1 cellular context compared by ENCODE assay signal in the genomic region with DNA sequence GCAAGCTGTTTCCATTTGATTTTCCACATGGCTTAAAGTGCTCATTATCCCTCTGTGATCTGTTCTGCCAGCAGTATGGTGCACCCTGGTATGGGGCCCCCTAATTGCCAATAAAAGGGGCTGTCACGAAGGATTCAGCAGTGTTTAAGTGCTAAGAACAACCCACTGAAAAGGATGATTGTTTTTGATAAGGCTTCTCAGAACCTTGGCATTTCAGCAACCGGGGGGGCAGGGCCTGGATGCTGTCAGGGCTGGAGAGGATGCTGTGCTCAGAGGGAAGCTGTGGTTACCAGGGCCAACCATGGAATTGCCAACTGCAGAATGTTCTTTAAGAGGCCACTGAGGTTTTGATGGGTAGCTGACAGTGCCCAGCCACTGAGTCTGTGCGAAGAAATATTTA.
TF ChIP-seq lines count a peak whose summit lies in the region.

No MANE protein-coding gene starts in this region.

TF ChIP-seq in SK-N-SH, 30 proteins besides CTCF, POLR2A, EP300 and RAD21 (continued from another document):
- TF ChIP-seq FOSL2 (IDR thresholded peaks at IDR 0.05; ENCODE audit: borderline replicate concordance, low read depth) (peak; percentile 39; the same call in 1 of the 2 replicates), ELF1 (IDR thresholded peaks at IDR 0.05) (no peak), MEF2A (IDR thresholded peaks at IDR 0.05; ENCODE audit: borderline replicate concordance, low read depth) (no peak), PBX3 (IDR thresholded peaks at IDR 0.05) (peak; percentile 74), MAX (IDR thresholded peaks at IDR 0.05; ENCODE audit: low read depth) (no peak), RFX5 (IDR thresholded peaks at IDR 0.05; ENCODE audit: low read length) (no peak), GATA2 (CRISPR knock-in tag; IDR thresholded peaks at IDR 0.05) (peak; percentile 51; the same call in 1 of the 2 replicates), NFIC (IDR thresholded peaks at IDR 0.05; ENCODE audit: borderline replicate concordance) (peak; percentile 50; the same call in 1 of the 2 replicates), IRF3 (IDR thresholded peaks at IDR 0.05; ENCODE audit: low read depth, low read length) (no peak), EZH2phosphoT487 (IDR thresholded peaks at IDR 0.05; ENCODE audit: borderline replicate concordance, low read depth) (no peak), FOXJ3 (CRISPR knock-in tag; IDR thresholded peaks at IDR 0.05) (no peak), MXI1 (IDR thresholded peaks at IDR 0.05; ENCODE audit: low read depth, low read length) (peak; percentile 18; the same call in 1 of the 2 replicates), RCOR1 (IDR thresholded peaks at IDR 0.05; ENCODE audit: low read length) (0 out of 2 replicates have a peak, but pooled peaks have one; percentile 12), SIN3A (IDR thresholded peaks at IDR 0.05; ENCODE audit: borderline replicate concordance, low read depth, low read length) (no peak), JUND (IDR thresholded peaks at IDR 0.05) (peak; percentile 54; the same call in 1 of the 2 replicates), TEAD4 (IDR thresholded peaks at IDR 0.05; ENCODE audit: borderline replicate concordance, insufficient read depth) (0 out of 2 replicates have a peak, but pooled peaks have one; percentile 44), USF1 (IDR thresholded peaks at IDR 0.05; ENCODE audit: borderline replicate concordance, low read depth) (no peak), RXRA (IDR thresholded peaks at IDR 0.05; ENCODE audit: borderline replicate concordance, low read depth) (no peak; the same call in 1 of the 2 replicates)
- TF ChIP-seq, protein P1, sequence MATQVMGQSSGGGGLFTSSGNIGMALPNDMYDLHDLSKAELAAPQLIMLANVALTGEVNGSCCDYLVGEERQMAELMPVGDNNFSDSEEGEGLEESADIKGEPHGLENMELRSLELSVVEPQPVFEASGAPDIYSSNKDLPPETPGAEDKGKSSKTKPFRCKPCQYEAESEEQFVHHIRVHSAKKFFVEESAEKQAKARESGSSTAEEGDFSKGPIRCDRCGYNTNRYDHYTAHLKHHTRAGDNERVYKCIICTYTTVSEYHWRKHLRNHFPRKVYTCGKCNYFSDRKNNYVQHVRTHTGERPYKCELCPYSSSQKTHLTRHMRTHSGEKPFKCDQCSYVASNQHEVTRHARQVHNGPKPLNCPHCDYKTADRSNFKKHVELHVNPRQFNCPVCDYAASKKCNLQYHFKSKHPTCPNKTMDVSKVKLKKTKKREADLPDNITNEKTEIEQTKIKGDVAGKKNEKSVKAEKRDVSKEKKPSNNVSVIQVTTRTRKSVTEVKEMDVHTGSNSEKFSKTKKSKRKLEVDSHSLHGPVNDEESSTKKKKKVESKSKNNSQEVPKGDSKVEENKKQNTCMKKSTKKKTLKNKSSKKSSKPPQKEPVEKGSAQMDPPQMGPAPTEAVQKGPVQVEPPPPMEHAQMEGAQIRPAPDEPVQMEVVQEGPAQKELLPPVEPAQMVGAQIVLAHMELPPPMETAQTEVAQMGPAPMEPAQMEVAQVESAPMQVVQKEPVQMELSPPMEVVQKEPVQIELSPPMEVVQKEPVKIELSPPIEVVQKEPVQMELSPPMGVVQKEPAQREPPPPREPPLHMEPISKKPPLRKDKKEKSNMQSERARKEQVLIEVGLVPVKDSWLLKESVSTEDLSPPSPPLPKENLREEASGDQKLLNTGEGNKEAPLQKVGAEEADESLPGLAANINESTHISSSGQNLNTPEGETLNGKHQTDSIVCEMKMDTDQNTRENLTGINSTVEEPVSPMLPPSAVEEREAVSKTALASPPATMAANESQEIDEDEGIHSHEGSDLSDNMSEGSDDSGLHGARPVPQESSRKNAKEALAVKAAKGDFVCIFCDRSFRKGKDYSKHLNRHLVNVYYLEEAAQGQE (IDR thresholded peaks at IDR 0.05; ENCODE audit: low read depth, low read length): no peak
- TF ChIP-seq, protein P2, sequence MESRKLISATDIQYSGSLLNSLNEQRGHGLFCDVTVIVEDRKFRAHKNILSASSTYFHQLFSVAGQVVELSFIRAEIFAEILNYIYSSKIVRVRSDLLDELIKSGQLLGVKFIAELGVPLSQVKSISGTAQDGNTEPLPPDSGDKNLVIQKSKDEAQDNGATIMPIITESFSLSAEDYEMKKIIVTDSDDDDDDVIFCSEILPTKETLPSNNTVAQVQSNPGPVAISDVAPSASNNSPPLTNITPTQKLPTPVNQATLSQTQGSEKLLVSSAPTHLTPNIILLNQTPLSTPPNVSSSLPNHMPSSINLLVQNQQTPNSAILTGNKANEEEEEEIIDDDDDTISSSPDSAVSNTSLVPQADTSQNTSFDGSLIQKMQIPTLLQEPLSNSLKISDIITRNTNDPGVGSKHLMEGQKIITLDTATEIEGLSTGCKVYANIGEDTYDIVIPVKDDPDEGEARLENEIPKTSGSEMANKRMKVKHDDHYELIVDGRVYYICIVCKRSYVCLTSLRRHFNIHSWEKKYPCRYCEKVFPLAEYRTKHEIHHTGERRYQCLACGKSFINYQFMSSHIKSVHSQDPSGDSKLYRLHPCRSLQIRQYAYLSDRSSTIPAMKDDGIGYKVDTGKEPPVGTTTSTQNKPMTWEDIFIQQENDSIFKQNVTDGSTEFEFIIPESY (IDR thresholded peaks at IDR 0.05; ENCODE audit: borderline replicate concordance, low read depth): no peak
